ENCODE assay signal across 1 cellular context in genomic region chr4:83208776-83209365, GRCh38.
TF ChIP-seq lines count a peak whose summit lies in the region.

No MANE protein-coding gene starts in this region.

TF ChIP-seq in GM23338, 12 proteins besides CTCF, POLR2A, EP300 and RAD21 (continued from another document):
- TF ChIP-seq, protein P1, sequence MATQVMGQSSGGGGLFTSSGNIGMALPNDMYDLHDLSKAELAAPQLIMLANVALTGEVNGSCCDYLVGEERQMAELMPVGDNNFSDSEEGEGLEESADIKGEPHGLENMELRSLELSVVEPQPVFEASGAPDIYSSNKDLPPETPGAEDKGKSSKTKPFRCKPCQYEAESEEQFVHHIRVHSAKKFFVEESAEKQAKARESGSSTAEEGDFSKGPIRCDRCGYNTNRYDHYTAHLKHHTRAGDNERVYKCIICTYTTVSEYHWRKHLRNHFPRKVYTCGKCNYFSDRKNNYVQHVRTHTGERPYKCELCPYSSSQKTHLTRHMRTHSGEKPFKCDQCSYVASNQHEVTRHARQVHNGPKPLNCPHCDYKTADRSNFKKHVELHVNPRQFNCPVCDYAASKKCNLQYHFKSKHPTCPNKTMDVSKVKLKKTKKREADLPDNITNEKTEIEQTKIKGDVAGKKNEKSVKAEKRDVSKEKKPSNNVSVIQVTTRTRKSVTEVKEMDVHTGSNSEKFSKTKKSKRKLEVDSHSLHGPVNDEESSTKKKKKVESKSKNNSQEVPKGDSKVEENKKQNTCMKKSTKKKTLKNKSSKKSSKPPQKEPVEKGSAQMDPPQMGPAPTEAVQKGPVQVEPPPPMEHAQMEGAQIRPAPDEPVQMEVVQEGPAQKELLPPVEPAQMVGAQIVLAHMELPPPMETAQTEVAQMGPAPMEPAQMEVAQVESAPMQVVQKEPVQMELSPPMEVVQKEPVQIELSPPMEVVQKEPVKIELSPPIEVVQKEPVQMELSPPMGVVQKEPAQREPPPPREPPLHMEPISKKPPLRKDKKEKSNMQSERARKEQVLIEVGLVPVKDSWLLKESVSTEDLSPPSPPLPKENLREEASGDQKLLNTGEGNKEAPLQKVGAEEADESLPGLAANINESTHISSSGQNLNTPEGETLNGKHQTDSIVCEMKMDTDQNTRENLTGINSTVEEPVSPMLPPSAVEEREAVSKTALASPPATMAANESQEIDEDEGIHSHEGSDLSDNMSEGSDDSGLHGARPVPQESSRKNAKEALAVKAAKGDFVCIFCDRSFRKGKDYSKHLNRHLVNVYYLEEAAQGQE (IDR thresholded peaks at IDR 0.05; ENCODE audit: unreplicated experiment): no peak
- TF ChIP-seq CREB1 (CRISPR knock-in tag; IDR thresholded peaks at IDR 0.05; ENCODE audit: low read depth): no peak
- no peak for TF ChIP-seq NANOG (IDR thresholded peaks at IDR 0.05; ENCODE audit: borderline replicate concordance)
TF ChIP-seq in GM23338: peak in this region for 0.
